Comparison of ENCODE assay signal across 14 cellular contexts in the genomic region with DNA sequence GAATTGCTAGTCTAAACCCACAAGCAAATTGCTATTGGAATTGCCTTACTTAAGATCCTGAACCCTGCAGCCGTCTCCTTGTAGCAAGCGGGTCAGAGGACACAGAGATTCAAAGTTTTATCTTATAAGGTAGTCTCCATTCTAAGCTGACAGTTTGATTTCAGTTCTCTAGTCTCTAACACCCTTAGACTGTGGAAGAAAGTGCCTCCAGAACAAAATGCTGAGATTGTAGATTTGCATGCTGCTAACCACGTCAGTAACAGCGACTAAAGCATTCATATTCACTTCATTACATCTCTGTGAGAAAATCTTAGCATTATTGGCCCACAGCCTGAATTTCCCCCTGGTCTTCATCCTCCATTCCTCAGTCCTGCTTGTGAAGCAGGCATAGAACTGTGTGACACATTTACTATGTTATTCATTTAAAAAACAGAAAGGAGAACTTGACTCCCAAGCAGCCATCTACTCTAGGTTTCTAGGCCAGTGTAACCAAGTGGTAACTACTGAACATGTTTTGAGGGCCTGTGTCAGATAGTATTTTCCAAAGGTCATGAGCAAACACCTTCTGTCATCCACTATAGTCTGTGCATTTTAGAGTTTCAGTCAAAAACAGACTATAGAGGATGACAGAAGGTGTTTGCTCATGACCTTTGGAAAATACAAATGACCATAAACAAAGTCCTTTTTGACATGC. TPM values are rescaled to one million over a fixed set of nuclear protein-coding genes. Genes with fewer than 3 reads are reported as not detected.
DNase-seq lines count a peak whose midpoint lies in the region; ATAC-seq, FAIRE-seq and TF ChIP-seq lines count a peak whose summit lies in the region.
"Had no signal": no experiment of that assay in that cellular context is flagged by ENCODE, and none has a peak within 500 bp of the region (broad histone marks: within the 10 kb centered on the region; RNA-seq: fewer than 3 reads in every experiment).

No MANE protein-coding gene starts in this region.

- 76% methylated on average over 4 of the region's 4 CpGs for WGBS in right cardiac atrium

- BruUV-seq in Panc1 (replicated peaks; lab: Mats Ljungman, UMichigan), result TSS peak; percentile 49

- H3K4me3 Mint-ChIP-seq in type B pancreatic cell, result peak overlapping the region; percentile 8
- H3K4me3 Mint-ChIP-seq: nephron had no signal

- no peaks in the 10 kb centered on the region for H3K36me3 ChIP-seq in Panc1 (ENCODE audit: control insufficient read depth, insufficient read depth, low read length)

- ATAC-seq in right cardiac atrium (no peak), left cardiac atrium (no peak), Panc1 (no peak), GM21381 (IDR thresholded peaks at IDR 0.05; ENCODE audit: unreplicated experiment) (no peak)

- no peaks in the 10 kb centered on the region for H3K27me3 ChIP-seq in right cardiac atrium (ENCODE audit: control insufficient read depth, insufficient read depth)
- no peaks in the 10 kb centered on the region for H3K27me3 ChIP-seq in Panc1 (ENCODE audit: control insufficient read depth, insufficient read depth, low read length)

- CTCF ChIA-PET in Panc1 (lab: Charles Lee) (no interaction called here), HEK293T (lab: Yijun Ruan, JAX) (interaction anchor here (0.6 kb wide), 1 partner anchor 210 kb away, joined by 4 read pairs; no protein-coding TSS in a partner anchor)

- peaks cover 16% of the 10 kb centered on the region for H3K36me3 Mint-ChIP-seq in type B pancreatic cell

- in situ Hi-C loops in Panc1 (cut with HindIII; ENCODE audit: low pct_unique_long_range_greater_than_20kb, low sequenced_read_pairs), result no loop called here

- H3K27ac ChIP-seq in right cardiac atrium (ENCODE audit: low read length), result peak overlapping the region; percentile 26
- no peak overlapping the region for H3K27ac ChIP-seq in Panc1 (ENCODE audit: low read length)

- FAIRE-seq in islet of Langerhans (lab: Jason Lieb, UNC), result peak; percentile 53

- H3K4me1 ChIP-seq in right cardiac atrium (ENCODE audit: control insufficient read depth, insufficient read depth, low read length) (peaks cover 2% of the 10 kb centered on the region), Panc1 (ENCODE audit: control insufficient read depth, insufficient read depth, low read length) (no peaks in the 10 kb centered on the region; the same call in 1 of the 2 replicates)

- TF ChIP-seq CTCF in Panc1 (IDR thresholded peaks at IDR 0.05) (no peak), type B pancreatic cell (conservative IDR thresholded peaks at IDR 0.05) (no peak)

- intact Hi-C loops in right cardiac atrium (cut with DNase I), result no loop called here
- intact Hi-C loops in left cardiac atrium (cut with DNase I), result no loop called here
- intact Hi-C loops in Panc1 (cut with micrococcal nuclease; ENCODE audit: unreplicated experiment), result no loop called here

- H3K27me3 Mint-ChIP-seq in type B pancreatic cell, result no peaks in the 10 kb centered on the region

- H3K27ac Mint-ChIP-seq in type B pancreatic cell, result peak overlapping the region; percentile 54
- H3K27ac Mint-ChIP-seq: nephron had no signal

- H3K9me3 Mint-ChIP-seq in type B pancreatic cell, result no peaks in the 10 kb centered on the region
- H3K9me3 Mint-ChIP-seq: nephron had no signal

- H3K4me3 ChIP-seq in right cardiac atrium (ENCODE audit: low read length), result no peak overlapping the region
- H3K4me3 ChIP-seq in Panc1 (ENCODE audit: low read depth in 2 of 2, low read length in 2 of 2), result no peak overlapping the region
- H3K4me3 ChIP-seq: lung had no signal

- POLR2A ChIA-PET in Panc1 (lab: Charles Lee), result no interaction called here
- POLR2A ChIA-PET in HEK293T (lab: Yijun Ruan, JAX), result interaction anchor here (1.4 kb wide), 1 partner anchor 27 kb away, joined by 3 read pairs; a partner anchor contains a TSS

- peaks cover 3% of the 10 kb centered on the region for H3K4me1 Mint-ChIP-seq in type B pancreatic cell (ENCODE audit: unreplicated experiment)

- DNase-seq in right cardiac atrium (no peak), left cardiac atrium (no peak), Panc1 (ENCODE audit: low read depth, low spot score) (no peak), type B pancreatic cell (ENCODE audit: extremely low spot score, unreplicated experiment) (no peak), HEK293T (ENCODE audit: extremely low spot score) (no peak), RPMI8226 (no peak)
- DNase-seq: activated CD4-positive, CD25-positive, alpha-beta regulatory T cell; DMS79 treated with DMSO at 0.1 percent for 48 hours; NCI-H187; NCI-H524 treated with DMSO at 0.1 percent for 48 hours had no signal

- H3K9me3 ChIP-seq in right cardiac atrium (ENCODE audit: control insufficient read depth, low read length) (no peaks in the 10 kb centered on the region), Panc1 (ENCODE audit: control insufficient read depth, insufficient read depth, low read depth, low read length) (no peaks in the 10 kb centered on the region)

TF ChIP-seq in HEK293T, 16 proteins besides CTCF, POLR2A, EP300 and RAD21:
- TF ChIP-seq TARDBP (IDR thresholded peaks at IDR 0.05) (no peak), LEF1 (IDR thresholded peaks at IDR 0.05; ENCODE audit: borderline replicate concordance) (no peak), FOXK2 (IDR thresholded peaks at IDR 0.05) (no peak), SP1 (IDR thresholded peaks at IDR 0.05) (no peak), FOXM1 (IDR thresholded peaks at IDR 0.05; ENCODE audit: borderline replicate concordance) (no peak), NFRKB (IDR thresholded peaks at IDR 0.05) (no peak), ELF4 (IDR thresholded peaks at IDR 0.05) (no peak), ARNT (IDR thresholded peaks at IDR 0.05) (no peak), SUZ12 (IDR thresholded peaks at IDR 0.05) (no peak), L3MBTL2 (conservative IDR thresholded peaks at IDR 0.05) (no peak), BHLHE40 (IDR thresholded peaks at IDR 0.05; ENCODE audit: borderline replicate concordance) (no peak), ZNF384 (IDR thresholded peaks at IDR 0.05) (no peak), HDGF (IDR thresholded peaks at IDR 0.05; ENCODE audit: borderline replicate concordance) (no peak), FOXA1 (IDR thresholded peaks at IDR 0.05) (no peak), CTBP1 (IDR thresholded peaks at IDR 0.05; ENCODE audit: borderline replicate concordance) (no peak)
TF ChIP-seq in HEK293T: peak in this region for 0.

RNA-seq across cellular contexts. Expression of a gene that starts 27.4 kb away (rescaled TPM):
- total RNA-seq in right cardiac atrium, result 100 to 1,000 TPM in 2 of 4 donors, 10 to 100 TPM in 2; 95.5 to 122 (median 103) TPM
- 62.2 TPM for polyA plus RNA-seq in right cardiac atrium
- 100 to 1,000 TPM in 1 of 2 donors, 10 to 100 TPM in 1; 88.0 to 104 TPM for total RNA-seq in left cardiac atrium
- 77.0 TPM for total RNA-seq in Panc1 (2021; ENCODE audit: unreplicated experiment)
- 60.7 TPM for polyA plus RNA-seq in Panc1 (2012; ENCODE audit: insufficient read length)
- total RNA-seq in type B pancreatic cell (ENCODE audit: low replicate concordance), result 82.3 and 84.4 TPM in 2 replicates

RNA-seq across cellular contexts. Expression of a gene that starts 44.0 kb away (rescaled TPM):
- total RNA-seq in right cardiac atrium, result 10 to 100 TPM; 39.1 to 42.8 (median 39.5) TPM
- polyA plus RNA-seq in right cardiac atrium, result 24.9 TPM
- total RNA-seq in left cardiac atrium, result 10 to 100 TPM; 32.8 to 33.9 TPM
- 28.3 TPM for total RNA-seq in Panc1 (2021; ENCODE audit: unreplicated experiment)
- 59.1 TPM for polyA plus RNA-seq in Panc1 (2012; ENCODE audit: insufficient read length)
- 47.4 and 54.8 TPM in 2 replicates for total RNA-seq in type B pancreatic cell (ENCODE audit: low replicate concordance)

RNA-seq across cellular contexts. Expression of a gene that starts 47.3 kb away (rescaled TPM):
- total RNA-seq in right cardiac atrium, result 10 to 100 TPM; 43.6 to 48.2 (median 45.1) TPM
- 57.7 TPM for polyA plus RNA-seq in right cardiac atrium
- 10 to 100 TPM; 53.4 to 55.6 TPM for total RNA-seq in left cardiac atrium
- 12.2 TPM for total RNA-seq in Panc1 (2021; ENCODE audit: unreplicated experiment)
- 20.7 TPM for polyA plus RNA-seq in Panc1 (2012; ENCODE audit: insufficient read length)
- total RNA-seq in type B pancreatic cell (ENCODE audit: low replicate concordance), result 15.2 and 15.3 TPM in 2 replicates
